Comparison of ENCODE assay signal across 10 cellular contexts in genomic region chr15:58627706-58628105, GRCh38.
A peak's percentile ranks its signal among the peaks of the same experiment; 100 is the strongest.
DNase-seq lines count a peak whose midpoint lies in the region; ATAC-seq, FAIRE-seq and TF ChIP-seq lines count a peak whose summit lies in the region.
"Had no signal": no experiment of that assay in that cellular context is flagged by ENCODE, and none has a peak within 500 bp of the region (broad histone marks: within the 10 kb centered on the region; RNA-seq: fewer than 3 reads in every experiment).

No MANE protein-coding gene starts in this region.

- no peak for TF ChIP-seq EP300 in GM12878 (IDR thresholded peaks at IDR 0.05; ENCODE audit: borderline replicate concordance in 1 of 2, control insufficient read depth in 1 of 2, low read depth in 2 of 2, low read length in 2 of 2)

- no peaks in the 10 kb centered on the region for H4K20me1 ChIP-seq in GM12878 (ENCODE audit: control insufficient read depth, insufficient read depth)

- H3K4me2 ChIP-seq in GM12878 (ENCODE audit: control insufficient read depth, insufficient read depth): no peak overlapping the region

- FAIRE-seq in GM12878 (lab: Jason Lieb, UNC): no peak

- TF ChIP-seq RAD21 in GM12878 (IDR thresholded peaks at IDR 0.05; ENCODE audit: insufficient read depth, low read depth, low read length): no peak

- peaks cover 59% of the 10 kb centered on the region for H3K4me1 Mint-ChIP-seq in activated T-cell treated with anti-CD3 and anti-CD28 coated beads, Interleukin-2, amount 50 U/mL, for 24 hours (ENCODE audit: low read depth)

- H3K9me3 ChIP-seq in GM12878 (replicated peaks; ENCODE audit: control insufficient read depth, insufficient read depth, low read length) (peaks cover 2% of the 10 kb centered on the region; the same call in 1 of the 3 replicates), thymus (ENCODE audit: control insufficient read depth) (no peaks in the 10 kb centered on the region)

- in situ Hi-C loops in GM12878 (cut with MboI): no loop called here

- H3K27ac ChIP-seq in GM12878 (ENCODE audit: control insufficient read depth, insufficient read depth): peak overlapping the region; percentile 91; the same call in 1 of the 2 replicates
- H3K27ac ChIP-seq in thymus (ENCODE audit: low read depth): peak overlapping the region; percentile 69

- H3K79me2 ChIP-seq in GM12878 (ENCODE audit: control insufficient read depth, insufficient read depth, low read length): peaks cover 2% of the 10 kb centered on the region

- peaks cover 69% of the 10 kb centered on the region for H3K36me3 Mint-ChIP-seq in activated T-cell treated with anti-CD3 and anti-CD28 coated beads, Interleukin-2, amount 50 U/mL, for 24 hours (ENCODE audit: low read depth)

- no peaks in the 10 kb centered on the region for H3K27me3 ChIP-seq in GM12878 (replicated peaks in 1 of 2; ENCODE audit: control insufficient read depth in 2 of 2, insufficient read depth in 2 of 2, low read length in 1 of 2)
- H3K27me3 ChIP-seq in thymus (ENCODE audit: control insufficient read depth, insufficient read depth): no peaks in the 10 kb centered on the region

- TF ChIP-seq POLR2A in GM12878 (IDR thresholded peaks at IDR 0.05; ENCODE audit: low read depth, low read length): no peak

- no peak for DNase-seq in activated T-cell treated with anti-CD3 and anti-CD28 coated beads, Interleukin-2, amount 50 U/mL, for 24 hours
- DNase-seq in activated T-cell treated with anti-CD3 and anti-CD28 coated beads, Interleukin-2, amount 50 U/mL, for 48 hours: no peak
- DNase-seq in GM12878 (ENCODE audit: low read depth, low spot score) (no peak), lung microvascular endothelial cell (ENCODE audit: low read depth in 2 of 2) (peak; percentile 19 to 39), SIG-M5 (lab: John Stamatoyannopoulos, UW) (no peak), RKO (ENCODE audit: low spot score) (no peak), NCI-H2081 (lab: John Stamatoyannopoulos, UW) (no peak)
- DNase-seq: activated CD4-positive, alpha-beta T cell treated with anti-CD3 and anti-CD28 coated beads for 48 hours; NK-92 treated with Interleukin-12 subunit alpha and Interleukin-12 subunit beta, amount 100 ng/mL, for 24 hours had no signal

- peaks cover 8% of the 10 kb centered on the region; the same call in 1 of the 2 replicates for H3K4me1 ChIP-seq in GM12878 (ENCODE audit: control insufficient read depth, insufficient read depth, low read length)
- H3K4me1 ChIP-seq in thymus (ENCODE audit: control insufficient read depth, insufficient read depth, low read length): peaks cover 15% of the 10 kb centered on the region

- SMC1A ChIA-PET in GM12878 (lab: Charles Lee; ENCODE audit: uncharacterized antibody, unreplicated experiment): interaction anchor here (0.7 to 1.4 kb wide), 8 partner anchors 10 to 272 kb away, joined by 3 to 5 read pairs (median 3); no protein-coding TSS in a partner anchor

- H3K9me3 Mint-ChIP-seq in activated T-cell treated with anti-CD3 and anti-CD28 coated beads, Interleukin-2, amount 50 U/mL, for 24 hours: peaks cover 2% of the 10 kb centered on the region

- H3K27ac Mint-ChIP-seq in activated T-cell treated with anti-CD3 and anti-CD28 coated beads, Interleukin-2, amount 50 U/mL, for 24 hours: peak overlapping the region; percentile 95

- RAD21 ChIA-PET in GM12878 (lab: Charles Lee; ENCODE audit: unreplicated experiment): interaction anchor here (1.2 kb wide), 1 partner anchor 143 kb away, joined by 3 read pairs; the partner anchor contains the start of gene MINDY2

- no peak for ATAC-seq in GM12878

- intact Hi-C loops in GM12878 (cut with micrococcal nuclease; ENCODE audit: unreplicated experiment): no loop called here

- no peak overlapping the region for H3K9ac ChIP-seq in GM12878 (ENCODE audit: control insufficient read depth, insufficient read depth, low read length)

- no peak overlapping the region for H3K4me3 ChIP-seq in GM12878
- peak overlapping the region; percentile 7 for H3K4me3 ChIP-seq in thymus (ENCODE audit: low read length)

- no peak overlapping the region for H2AFZ ChIP-seq in GM12878 (ENCODE audit: control insufficient read depth, low read depth, low read length)

- no TSS peak for BruUV-seq in GM12878 (replicated peaks; lab: Mats Ljungman, UMichigan)

- H3K27me3 Mint-ChIP-seq in activated T-cell treated with anti-CD3 and anti-CD28 coated beads, Interleukin-2, amount 50 U/mL, for 24 hours: no peaks in the 10 kb centered on the region

- 88% methylated on average over 1 of the region's 1 CpG for WGBS in GM12878 (ENCODE audit: insufficient coverage, insufficient replicate concordance, low lambda C conversion rate, missing lambda C conversion rate)
- 2% methylated on average over 1 of the region's 1 CpG for WGBS in thymus

- H3K36me3 ChIP-seq in GM12878 (ENCODE audit: control insufficient read depth in 2 of 2, insufficient read depth in 2 of 2, low read length in 1 of 2): peaks cover 0 to 13% of the 10 kb centered on the region in 2 experiments; a peak in 3 of 4 replicates
- H3K36me3 ChIP-seq in thymus (ENCODE audit: control insufficient read depth, insufficient read depth): peaks cover 7% of the 10 kb centered on the region

- no peak for TF ChIP-seq CTCF in GM12878 (IDR thresholded peaks at IDR 0.05 in 2 of 3, conservative IDR thresholded peaks at IDR 0.05 in 1 of 3; ENCODE audit: control insufficient read depth in 2 of 3, extremely low read depth in 1 of 3, insufficient read depth in 1 of 3, low read depth in 3 of 3, low read length in 3 of 3)

- peak overlapping the region; percentile 77 for H3K4me3 Mint-ChIP-seq in activated T-cell treated with anti-CD3 and anti-CD28 coated beads, Interleukin-2, amount 50 U/mL, for 24 hours

- CTCF ChIA-PET in GM12878 (lab: Yijun Ruan, JAX): interaction anchor here (0.7 to 1.9 kb wide), 2 partner anchors 41 to 110 kb away, joined by 3 to 4 read pairs; no protein-coding TSS in a partner anchor

- POLR2A ChIA-PET in GM12878 (lab: Charles Lee): no interaction called here

TF ChIP-seq in GM12878, 131 proteins besides CTCF, POLR2A, EP300 and RAD21:
- no peak for TF ChIP-seq HDGF (IDR thresholded peaks at IDR 0.05)
- TF ChIP-seq ZBED1 (IDR thresholded peaks at IDR 0.05; ENCODE audit: borderline replicate concordance): no peak
- no peak for TF ChIP-seq SP1 (IDR thresholded peaks at IDR 0.05; ENCODE audit: low read depth, low read length)
- TF ChIP-seq, protein P1, sequence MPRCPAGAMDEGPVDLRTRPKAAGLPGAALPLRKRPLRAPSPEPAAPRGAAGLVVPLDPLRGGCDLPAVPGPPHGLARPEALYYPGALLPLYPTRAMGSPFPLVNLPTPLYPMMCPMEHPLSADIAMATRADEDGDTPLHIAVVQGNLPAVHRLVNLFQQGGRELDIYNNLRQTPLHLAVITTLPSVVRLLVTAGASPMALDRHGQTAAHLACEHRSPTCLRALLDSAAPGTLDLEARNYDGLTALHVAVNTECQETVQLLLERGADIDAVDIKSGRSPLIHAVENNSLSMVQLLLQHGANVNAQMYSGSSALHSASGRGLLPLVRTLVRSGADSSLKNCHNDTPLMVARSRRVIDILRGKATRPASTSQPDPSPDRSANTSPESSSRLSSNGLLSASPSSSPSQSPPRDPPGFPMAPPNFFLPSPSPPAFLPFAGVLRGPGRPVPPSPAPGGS (IDR thresholded peaks at IDR 0.05; ENCODE audit: borderline replicate concordance, insufficient read depth, low read depth, low read length, poor library complexity, severe bottlenecking): no peak
- no peak for TF ChIP-seq ZBTB33 (IDR thresholded peaks at IDR 0.05)
- TF ChIP-seq RELA (IDR thresholded peaks at IDR 0.05; ENCODE audit: borderline replicate concordance, partially characterized antibody): no peak
- TF ChIP-seq BCLAF1 (IDR thresholded peaks at IDR 0.05): no peak
- TF ChIP-seq ZNF384 (IDR thresholded peaks at IDR 0.05; ENCODE audit: borderline replicate concordance, low read depth, low read length): no peak
- no peak for TF ChIP-seq CBX5 (IDR thresholded peaks at IDR 0.05; ENCODE audit: low read depth)
- no peak for TF ChIP-seq SIN3A (IDR thresholded peaks at IDR 0.05; ENCODE audit: low read depth, low read length)
TF ChIP-seq in GM12878: peak in this region for 0.

Comparison
In these comparisons a context has a peak if more than half of its experiments do, and no peak if none do; other contexts are left out.
1. DNase-seq: peak in lung microvascular endothelial cell (2 of 2); none in activated T-cell treated with anti-CD3 and anti-CD28 coated beads, Interleukin-2, amount 50 U/mL, for 24 hours (single experiment), activated T-cell treated with anti-CD3 and anti-CD28 coated beads, Interleukin-2, amount 50 U/mL, for 48 hours (0 of 2), GM12878 (single experiment), SIG-M5 (single experiment), RKO (single experiment) and NCI-H2081 (0 of 2).